In the genomic region with DNA sequence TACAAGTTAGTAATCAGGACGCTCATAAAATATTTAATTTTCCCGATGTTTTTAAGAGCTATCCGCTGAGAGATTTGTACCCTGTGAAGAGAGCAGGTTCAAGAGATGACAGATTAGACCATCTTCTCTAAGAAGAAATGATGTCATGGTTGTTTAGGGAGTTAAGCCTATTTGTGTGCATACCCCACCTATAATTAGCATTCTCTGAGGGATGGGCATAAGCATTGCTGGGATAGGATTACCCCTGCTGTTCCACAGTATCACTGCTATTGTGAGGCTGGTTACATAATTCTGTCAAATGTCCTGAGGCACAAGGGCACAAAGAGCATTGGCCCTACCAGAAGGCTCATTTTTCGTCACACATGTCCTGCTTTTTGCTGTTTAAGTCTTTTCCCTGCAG, we compare ENCODE assay signal across 26 cellular contexts.
"Had no signal": no experiment of that assay in that cellular context is flagged by ENCODE, and none has a peak within 500 bp of the region (broad histone marks: within the 10 kb centered on the region; RNA-seq: fewer than 3 reads in every experiment).

No MANE protein-coding gene starts in this region.

- H3K27ac Mint-ChIP-seq: activated naive CD4-positive, alpha-beta T cell treated with anti-CD3 and anti-CD28 coated beads for 36 hours; activated naive CD8-positive, alpha-beta T cell treated with anti-CD3 and anti-CD28 coated beads for 36 hours; effector memory CD8-positive, alpha-beta T cell; nephron progenitor cell had no signal

- H3K4me1 ChIP-seq: ascending aorta, prostate gland, sigmoid colon, upper lobe of left lung, vagina had no signal

- H3K27me3 Mint-ChIP-seq: activated naive CD8-positive, alpha-beta T cell treated with anti-CD3 and anti-CD28 coated beads for 36 hours; effector memory CD8-positive, alpha-beta T cell; naive B cell had no signal

- H3K4me3 Mint-ChIP-seq: activated naive CD4-positive, alpha-beta T cell treated with anti-CD3 and anti-CD28 coated beads for 36 hours; activated naive CD8-positive, alpha-beta T cell treated with anti-CD3 and anti-CD28 coated beads for 36 hours; effector memory CD8-positive, alpha-beta T cell; naive B cell; nephron progenitor cell had no signal

- H3K27me3 ChIP-seq: ascending aorta, brain microvascular endothelial cell, gastroesophageal sphincter, ovary, sigmoid colon, upper lobe of left lung, vagina had no signal

- H3K4me1 Mint-ChIP-seq: activated naive CD8-positive, alpha-beta T cell treated with anti-CD3 and anti-CD28 coated beads for 36 hours; nephron progenitor cell had no signal

- H3K36me3 ChIP-seq: ascending aorta, brain microvascular endothelial cell, gastroesophageal sphincter, ovary, prostate gland, sigmoid colon, upper lobe of left lung, vagina had no signal

- DNase-seq: activated CD4-positive, alpha-beta T cell treated with anti-CD3 and anti-CD28 coated beads for 4 hours; activated CD4-positive, alpha-beta T cell treated with anti-CD3 and anti-CD28 coated beads, Interleukin-2, amount 50 U/mL, for 48 hours; activated CD8-positive, alpha-beta memory T cell treated with anti-CD3 and anti-CD28 coated beads for 24 hours; activated effector memory CD4-positive, alpha-beta T cell treated with anti-CD3 and anti-CD28 coated beads, Interleukin-2, amount 50 U/mL, for 16 hours; activated naive CD4-positive, alpha-beta T cell treated with anti-CD3 and anti-CD28 coated beads for 36 hours; activated naive CD8-positive, alpha-beta T cell treated with anti-CD3 and anti-CD28 coated beads for 36 hours; brain microvascular endothelial cell; effector memory CD8-positive, alpha-beta T cell; erythroblast; head of caudate nucleus; hippocampal formation; left cardiac atrium; left ventricle myocardium superior; naive B cell; nephron progenitor cell; ovary; sigmoid colon; stimulated activated CD4-positive, alpha-beta T cell treated with anti-CD3 and anti-CD28 coated beads, Interleukin-15, amount 100 ng/mL, for 24 hours; stimulated activated CD4-positive, alpha-beta T cell treated with anti-CD3 and anti-CD28 coated beads, Interleukin-2, amount 100 ng/mL, for 48 hours; stimulated activated naive CD8-positive, alpha-beta T cell treated with anti-CD3 and anti-CD28 coated beads, Interleukin-15, Interleukin-2, amounts not matched to agents 100 U/mL and 50 U/mL, for 24 hours; upper lobe of left lung had no signal

- H3K9me3 ChIP-seq: ascending aorta, gastroesophageal sphincter, ovary, prostate gland, sigmoid colon, upper lobe of left lung, vagina had no signal

- H3K9me3 Mint-ChIP-seq: activated naive CD4-positive, alpha-beta T cell treated with anti-CD3 and anti-CD28 coated beads for 36 hours; activated naive CD8-positive, alpha-beta T cell treated with anti-CD3 and anti-CD28 coated beads for 36 hours; naive B cell; nephron progenitor cell had no signal

- H3K36me3 Mint-ChIP-seq: activated naive CD8-positive, alpha-beta T cell treated with anti-CD3 and anti-CD28 coated beads for 36 hours; naive B cell had no signal

- H3K27ac ChIP-seq: ascending aorta, brain microvascular endothelial cell, coronary artery, gastroesophageal sphincter, ovary, prostate gland, sigmoid colon, upper lobe of left lung, vagina had no signal

- H3K4me3 ChIP-seq: ascending aorta, coronary artery, gastroesophageal sphincter, ovary, prostate gland, sigmoid colon, upper lobe of left lung, vagina had no signal

- ATAC-seq: effector memory CD8-positive, alpha-beta T cell; gastroesophageal sphincter; left ventricle myocardium superior; stimulated activated naive CD8-positive, alpha-beta T cell treated with anti-CD3 and anti-CD28 coated beads, Interleukin-15, Interleukin-2, amounts not matched to agents 100 U/mL and 50 U/mL, for 24 hours had no signal
